ENCODE assay signal across 29 cellular contexts in the genomic region with DNA sequence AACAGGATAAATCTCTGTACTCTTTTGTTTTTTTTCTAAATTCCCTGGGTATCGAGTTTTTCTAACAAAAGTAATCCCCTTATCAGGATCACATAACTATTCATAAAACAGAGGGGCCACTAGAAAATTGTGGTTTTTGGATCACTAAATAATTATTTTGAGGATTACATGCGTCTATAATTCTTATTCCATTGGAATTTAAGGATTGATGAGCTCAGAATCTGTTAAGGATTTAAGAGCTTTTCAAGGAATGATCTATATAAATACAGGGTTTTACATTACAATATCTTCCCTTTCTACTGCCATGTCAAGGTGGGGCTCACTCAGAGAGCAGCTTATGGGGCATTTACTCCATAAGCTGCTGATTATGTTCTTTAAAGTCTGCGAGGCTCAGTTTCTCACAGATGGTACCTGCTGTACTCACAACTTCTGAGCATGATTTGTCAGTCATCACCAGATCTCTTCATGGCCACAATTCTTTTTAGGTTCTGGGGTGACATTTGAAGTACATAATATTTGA.
"Had no signal": no experiment of that assay in that cellular context is flagged by ENCODE, and none has a peak within 500 bp of the region (broad histone marks: within the 10 kb centered on the region; RNA-seq: fewer than 3 reads in every experiment).

No MANE protein-coding gene starts in this region.

- H3K4me2 ChIP-seq: neural progenitor cell, smooth muscle cell had no signal

- H3K36me3 ChIP-seq: esophagus squamous epithelium, heart right ventricle, left lung, neural progenitor cell, right lobe of liver, suprapubic skin, transverse colon, upper lobe of right lung, uterus had no signal

- H3K27ac ChIP-seq: esophagus squamous epithelium, heart right ventricle, left lung, neural progenitor cell, parathyroid adenoma, right lobe of liver, suprapubic skin, transverse colon, upper lobe of right lung, uterus had no signal

- ATAC-seq: heart right ventricle; left cardiac atrium; left lung; naive thymus-derived CD4-positive, alpha-beta T cell; right lobe of liver; stimulated activated naive CD8-positive, alpha-beta T cell treated with anti-CD3 and anti-CD28 coated beads, Interleukin-15, amount 100 ng/mL, for 72 hours; upper lobe of right lung had no signal

- H3K27ac Mint-ChIP-seq: dendritic cell treated with granulocyte-macrophage colony-stimulating factor and Interleukin-4, amounts not matched to agents 40 ng/mL and 50 ng/mL, for 4 days; naive thymus-derived CD4-positive, alpha-beta T cell; nephron; neural progenitor cell; progenitor cell of endocrine pancreas; stimulated activated naive CD8-positive, alpha-beta T cell treated with anti-CD3 and anti-CD28 coated beads, Interleukin-15, amount 100 ng/mL, for 72 hours had no signal

- H3K36me3 Mint-ChIP-seq: naive thymus-derived CD4-positive, alpha-beta T cell; neural progenitor cell had no signal

- H3K79me2 ChIP-seq: parathyroid adenoma had no signal

- H2AFZ ChIP-seq: neural progenitor cell, parathyroid adenoma had no signal

- H3K9ac ChIP-seq: neural progenitor cell, parathyroid adenoma had no signal

- H3K9me3 Mint-ChIP-seq: dendritic cell treated with granulocyte-macrophage colony-stimulating factor and Interleukin-4, amounts not matched to agents 40 ng/mL and 50 ng/mL, for 4 days; nephron; neural progenitor cell; stimulated activated naive CD8-positive, alpha-beta T cell treated with anti-CD3 and anti-CD28 coated beads, Interleukin-15, amount 100 ng/mL, for 72 hours had no signal

- H3K27me3 Mint-ChIP-seq: dendritic cell treated with granulocyte-macrophage colony-stimulating factor and Interleukin-4, amounts not matched to agents 40 ng/mL and 50 ng/mL, for 4 days; naive thymus-derived CD4-positive, alpha-beta T cell; progenitor cell of endocrine pancreas; stimulated activated naive CD8-positive, alpha-beta T cell treated with anti-CD3 and anti-CD28 coated beads, Interleukin-15, amount 100 ng/mL, for 72 hours had no signal

- H3K4me1 ChIP-seq: esophagus squamous epithelium, heart right ventricle, left lung, parathyroid adenoma, right lobe of liver, suprapubic skin, transverse colon, upper lobe of right lung, uterus had no signal

- H3K27me3 ChIP-seq: esophagus squamous epithelium, heart right ventricle, left lung, neural progenitor cell, right lobe of liver, suprapubic skin, transverse colon, upper lobe of right lung, uterus had no signal

- H3K4me3 ChIP-seq: esophagus squamous epithelium, heart right ventricle, left lung, neural progenitor cell, right lobe of liver, smooth muscle cell, suprapubic skin, transverse colon, upper lobe of right lung, uterus had no signal

- H3K4me3 Mint-ChIP-seq: dendritic cell treated with granulocyte-macrophage colony-stimulating factor and Interleukin-4, amounts not matched to agents 40 ng/mL and 50 ng/mL, for 4 days; naive thymus-derived CD4-positive, alpha-beta T cell; nephron; neural progenitor cell; stimulated activated naive CD8-positive, alpha-beta T cell treated with anti-CD3 and anti-CD28 coated beads, Interleukin-15, amount 100 ng/mL, for 72 hours had no signal

- H3K9me3 ChIP-seq: esophagus squamous epithelium, heart right ventricle, left lung, right lobe of liver, suprapubic skin, transverse colon, upper lobe of right lung, uterus had no signal

- H3K4me1 Mint-ChIP-seq: naive thymus-derived CD4-positive, alpha-beta T cell; nephron; stimulated activated naive CD8-positive, alpha-beta T cell treated with anti-CD3 and anti-CD28 coated beads, Interleukin-15, amount 100 ng/mL, for 72 hours had no signal

- DNase-seq: effector memory CD4-positive, alpha-beta T cell; erythroblast; esophagus squamous epithelium; foreskin melanocyte; glutamatergic neuron; heart right ventricle; hippocampal formation; left cardiac atrium; left lung; mesenchymal stem cell; midbrain; naive thymus-derived CD4-positive, alpha-beta T cell; right lobe of liver; stimulated activated CD4-positive, alpha-beta T cell treated with anti-CD3 and anti-CD28 coated beads, Interleukin-12 subunit alpha, Interleukin-12 subunit beta, amount 100 ng/mL, for 4 hours; stimulated activated CD4-positive, alpha-beta T cell treated with anti-CD3 and anti-CD28 coated beads, Interleukin-1b, Interleukin-23, amount 100 ng/mL, for 48 hours; stimulated activated CD4-positive, alpha-beta T cell treated with anti-CD3 and anti-CD28 coated beads, Interleukin-4, amount 100 ng/mL, for 1 hour; stimulated activated CD8-positive, alpha-beta memory T cell treated with anti-CD3 and anti-CD28 coated beads, Interleukin-4, amount 100 ng/mL, for 48 hours; stimulated activated naive CD4-positive, alpha-beta T cell; stimulated activated naive CD8-positive, alpha-beta T cell treated with anti-CD3 and anti-CD28 coated beads, Interleukin-15, amount 100 ng/mL, for 72 hours; transverse colon; upper lobe of right lung; uterus had no signal
